In the genomic region with DNA sequence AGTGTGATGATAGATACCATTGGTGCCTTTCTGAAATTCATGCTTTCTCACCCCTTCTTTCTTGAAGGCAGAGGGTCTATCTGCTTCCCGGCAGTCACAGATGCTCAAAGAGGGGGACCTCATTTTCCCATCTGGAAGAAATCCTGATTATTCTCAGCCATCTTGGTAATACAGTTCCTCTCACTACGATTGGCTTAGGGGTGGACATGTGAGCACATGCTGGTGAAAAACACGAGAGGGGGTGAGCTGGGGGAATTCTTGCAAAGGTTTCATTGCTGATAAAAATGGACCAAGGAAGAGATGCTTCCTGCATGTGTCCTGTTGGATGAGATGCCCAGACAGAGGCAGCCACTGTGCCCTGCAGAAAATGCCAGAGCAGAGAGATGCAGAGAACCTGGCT, we compare ENCODE assay signal across 1 cellular context.
TF ChIP-seq lines count a peak whose summit lies in the region.

No MANE protein-coding gene starts in this region.

TF ChIP-seq in H1, 55 proteins besides CTCF, POLR2A, EP300 and RAD21:
- TF ChIP-seq, protein P1, sequence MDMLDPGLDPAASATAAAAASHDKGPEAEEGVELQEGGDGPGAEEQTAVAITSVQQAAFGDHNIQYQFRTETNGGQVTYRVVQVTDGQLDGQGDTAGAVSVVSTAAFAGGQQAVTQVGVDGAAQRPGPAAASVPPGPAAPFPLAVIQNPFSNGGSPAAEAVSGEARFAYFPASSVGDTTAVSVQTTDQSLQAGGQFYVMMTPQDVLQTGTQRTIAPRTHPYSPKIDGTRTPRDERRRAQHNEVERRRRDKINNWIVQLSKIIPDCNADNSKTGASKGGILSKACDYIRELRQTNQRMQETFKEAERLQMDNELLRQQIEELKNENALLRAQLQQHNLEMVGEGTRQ (IDR thresholded peaks at IDR 0.05; ENCODE audit: low read length): peak; percentile 54; the same call in 1 of the 2 replicates
- TF ChIP-seq POU5F1 (IDR thresholded peaks at IDR 0.05; ENCODE audit: low read depth, low read length) (no peak), YY1 (IDR thresholded peaks at IDR 0.05; ENCODE audit: low read depth, low read length) (no peak), FOSL1 (IDR thresholded peaks at IDR 0.05; ENCODE audit: insufficient read depth, low read depth, low read length) (no peak), CEBPB (IDR thresholded peaks at IDR 0.05; ENCODE audit: low read depth, low read length) (no peak)
